Comparison of ENCODE assay signal across 18 cellular contexts in genomic region chr9:37761511-37761910, GRCh38. TPM values are rescaled to one million over a fixed set of nuclear protein-coding genes. Genes with fewer than 3 reads are reported as not detected.
DNase-seq lines count a peak whose midpoint lies in the region; ATAC-seq, FAIRE-seq and TF ChIP-seq lines count a peak whose summit lies in the region.
"Had no signal": no experiment of that assay in that cellular context is flagged by ENCODE, and none has a peak within 500 bp of the region (broad histone marks: within the 10 kb centered on the region; RNA-seq: fewer than 3 reads in every experiment).

No MANE protein-coding gene starts in this region.

- POLR2A ChIA-PET in A549 (lab: Yijun Ruan, JAX) = no interaction called here

- ATAC-seq in A549 = peak in 1 of 2 experiments; percentile 46; a peak in 3 of 6 replicates
- ATAC-seq in GM23338 = no peak
- no peak for ATAC-seq in HG02885 (IDR thresholded peaks at IDR 0.05; ENCODE audit: poor library complexity, unreplicated experiment)
- no peak for ATAC-seq in lower lobe of right lung
- no peak for ATAC-seq in GM21619 (IDR thresholded peaks at IDR 0.05; ENCODE audit: unreplicated experiment)
- ATAC-seq: activated CD8-positive, alpha-beta T cell treated with anti-CD3 and anti-CD28 coated beads, Interleukin-2, amount 10 ng/mL, durations not matched to agents 7 days and 5 days; stimulated activated naive CD8-positive, alpha-beta T cell treated with anti-CD3 and anti-CD28 coated beads, Interleukin-15, amount 100 ng/mL, for 72 hours had no signal

- H3K9me3 Mint-ChIP-seq in GM23338 = 0 out of 3 replicates have a peak, but pooled peaks cover 3% of the 10 kb centered on the region
- peaks cover 4% of the 10 kb centered on the region for H3K9me3 Mint-ChIP-seq in chondrocyte (ENCODE audit: low read depth)
- H3K9me3 Mint-ChIP-seq: CD8-positive, alpha-beta memory T cell; stimulated activated naive CD8-positive, alpha-beta T cell treated with anti-CD3 and anti-CD28 coated beads, Interleukin-15, amount 100 ng/mL, for 72 hours had no signal

- peak; percentile 43 for FAIRE-seq in A549 (lab: Jason Lieb, UNC)
- FAIRE-seq: colon had no signal

- H3K27me3 ChIP-seq in GM23338 (ENCODE audit: insufficient read depth) (no peaks in the 10 kb centered on the region), hepatocyte (no peaks in the 10 kb centered on the region), lower lobe of right lung (ENCODE audit: low read depth) (no peaks in the 10 kb centered on the region)
- H3K27me3 ChIP-seq: adrenal gland, right atrium auricular region had no signal

- H3K4me3 ChIP-seq in A549 (no peak overlapping the region), GM23338 (no peak overlapping the region), hepatocyte (no peak overlapping the region), lower lobe of right lung (no peak overlapping the region)
- H3K4me3 ChIP-seq: adrenal gland, right atrium auricular region had no signal

- no peak for TF ChIP-seq POLR2A in A549 (IDR thresholded peaks at IDR 0.05; ENCODE audit: low read length)

- H4K20me1 ChIP-seq in GM23338 (replicated peaks; ENCODE audit: insufficient read depth) = no peaks in the 10 kb centered on the region; the same call in none of the 2 replicates
- H4K20me1 ChIP-seq in hepatocyte (ENCODE audit: insufficient read depth, poor library complexity, severe bottlenecking) = no peaks in the 10 kb centered on the region

- H3K9me2 ChIP-seq in GM23338 (ENCODE audit: insufficient read depth) = no peaks in the 10 kb centered on the region
- no peaks in the 10 kb centered on the region for H3K9me2 ChIP-seq in hepatocyte (replicated peaks; ENCODE audit: insufficient read depth)

- H3K9me3 ChIP-seq in A549 = no peaks in the 10 kb centered on the region
- H3K9me3 ChIP-seq in hepatocyte (ENCODE audit: low read depth) = no peaks in the 10 kb centered on the region
- no peaks in the 10 kb centered on the region for H3K9me3 ChIP-seq in lower lobe of right lung
- H3K9me3 ChIP-seq: adrenal gland, right atrium auricular region had no signal

- TF ChIP-seq CTCF in A549 (IDR thresholded peaks at IDR 0.05) (no peak), GM23338 (conservative IDR thresholded peaks at IDR 0.05; ENCODE audit: low read depth in 2 of 2) (no peak), chondrocyte (IDR thresholded peaks at IDR 0.05) (no peak), hepatocyte (IDR thresholded peaks at IDR 0.05; ENCODE audit: poor library complexity) (no peak), lower lobe of right lung (IDR thresholded peaks at IDR 0.05) (no peak)

- H3K4me2 ChIP-seq in A549 = peak overlapping the region; percentile 10; the same call in 2 of the 3 replicates
- no peak overlapping the region for H3K4me2 ChIP-seq in GM23338
- no peak overlapping the region for H3K4me2 ChIP-seq in hepatocyte

- H3K27me3 Mint-ChIP-seq in GM23338 (ENCODE audit: insufficient read depth, low read depth, poor library complexity) (no peaks in the 10 kb centered on the region), chondrocyte (ENCODE audit: low read depth) (no peaks in the 10 kb centered on the region)
- H3K27me3 Mint-ChIP-seq: CD8-positive, alpha-beta memory T cell; stimulated activated naive CD8-positive, alpha-beta T cell treated with anti-CD3 and anti-CD28 coated beads, Interleukin-15, amount 100 ng/mL, for 72 hours had no signal

- H3F3A ChIP-seq in GM23338 (replicated peaks; ENCODE audit: low read depth) = no peaks in the 10 kb centered on the region

- no peak for TF ChIP-seq EP300 in A549 (IDR thresholded peaks at IDR 0.05)

- CTCF ChIA-PET in A549 (lab: Yijun Ruan, JAX) = no interaction called here

- H2AFZ ChIP-seq in GM23338 (no peak overlapping the region), hepatocyte (no peak overlapping the region)

- peaks cover 18% of the 10 kb centered on the region for H3K4me1 ChIP-seq in A549
- H3K4me1 ChIP-seq in GM23338 (ENCODE audit: insufficient read depth) = no peaks in the 10 kb centered on the region
- no peaks in the 10 kb centered on the region for H3K4me1 ChIP-seq in hepatocyte (ENCODE audit: insufficient read depth)
- no peaks in the 10 kb centered on the region for H3K4me1 ChIP-seq in lower lobe of right lung
- H3K4me1 ChIP-seq: adrenal gland, right atrium auricular region had no signal

- H3K27ac Mint-ChIP-seq in GM23338 (peak overlapping the region; percentile 61), chondrocyte (ENCODE audit: unreplicated experiment) (peak overlapping the region; percentile 64)
- H3K27ac Mint-ChIP-seq: activated CD8-positive, alpha-beta T cell treated with anti-CD3 and anti-CD28 coated beads, Interleukin-2, amount 10 ng/mL, durations not matched to agents 7 days and 5 days; stimulated activated naive CD8-positive, alpha-beta T cell treated with anti-CD3 and anti-CD28 coated beads, Interleukin-15, amount 100 ng/mL, for 72 hours had no signal

- intact Hi-C loops in lower lobe of right lung (cut with DNase I) = no loop called here

- WGBS in A549 (ENCODE audit: missing lambda C conversion rate) = 42% methylated on average over 3 of the region's 3 CpGs
- WGBS in hepatocyte (ENCODE audit: low lambda C conversion rate, missing lambda C conversion rate) = 86% methylated on average over 3 of the region's 3 CpGs

- H3K4me3 Mint-ChIP-seq in GM23338 = no peak overlapping the region
- no peak overlapping the region for H3K4me3 Mint-ChIP-seq in chondrocyte (ENCODE audit: unreplicated experiment)
- H3K4me3 Mint-ChIP-seq: activated CD8-positive, alpha-beta T cell treated with anti-CD3 and anti-CD28 coated beads, Interleukin-2, amount 10 ng/mL, durations not matched to agents 7 days and 5 days; activated T-helper 1 cell treated with anti-CD3 and anti-CD28 coated beads, Interleukin-12 subunit alpha, Interleukin-12 subunit beta, Interleukin-2, Interleukin-4 antibody, amounts not matched to agents 30 ng/mL and 10 ng/mL and 1 ng/mL, durations not matched to agents 14 hours and 24 hours and 36 hours; CD8-positive, alpha-beta memory T cell; stimulated activated naive CD8-positive, alpha-beta T cell treated with anti-CD3 and anti-CD28 coated beads, Interleukin-15, amount 100 ng/mL, for 72 hours had no signal

- DNase-seq in A549 (ENCODE audit: low read depth in 1 of 2, low spot score in 1 of 2) = no peak
- DNase-seq in GM23338 (ENCODE audit: low spot score) = no peak
- no peak for DNase-seq in chondrocyte (ENCODE audit: low spot score)
- DNase-seq in hepatocyte (ENCODE audit: low spot score) = no peak
- DNase-seq in NCI-H2081 treated with DMSO at 0.1 percent for 48 hours (lab: John Stamatoyannopoulos, UW) = no peak
- no peak for DNase-seq in lower lobe of right lung
- DNase-seq: activated CD8-positive, alpha-beta T cell treated with anti-CD3 and anti-CD28 coated beads, Interleukin-2, amount 10 ng/mL, durations not matched to agents 7 days and 5 days; adrenal gland; CD8-positive, alpha-beta memory T cell; erythroblast; NCI-H2029; NCI-H510A; stimulated activated naive CD8-positive, alpha-beta T cell treated with anti-CD3 and anti-CD28 coated beads, Interleukin-15, amount 100 ng/mL, for 72 hours had no signal

- H3K36me3 Mint-ChIP-seq in GM23338 (ENCODE audit: low read depth) (peaks cover 13% of the 10 kb centered on the region; the same call in 2 of the 3 replicates), chondrocyte (ENCODE audit: low read depth) (peaks cover 14% of the 10 kb centered on the region)

- no peaks in the 10 kb centered on the region for H3K79me2 ChIP-seq in GM23338 (replicated peaks; ENCODE audit: insufficient read depth)
- no peaks in the 10 kb centered on the region for H3K79me2 ChIP-seq in hepatocyte

- TF ChIP-seq RAD21 in A549 (conservative IDR thresholded peaks at IDR 0.05 in 1 of 2, IDR thresholded peaks at IDR 0.05 in 1 of 2) = no peak

- H3K36me3 ChIP-seq in GM23338 (ENCODE audit: insufficient read depth) (no peaks in the 10 kb centered on the region), hepatocyte (replicated peaks; ENCODE audit: insufficient read depth, low read depth) (no peaks in the 10 kb centered on the region), lower lobe of right lung (peaks cover 18% of the 10 kb centered on the region)

- H3K27ac ChIP-seq in A549 (peak overlapping the region in 1 of 2 experiments; percentile 18; a peak in 1 of 6 replicates), GM23338 (ENCODE audit: low read depth) (no peak overlapping the region), hepatocyte (peak overlapping the region; percentile 26), lower lobe of right lung (no peak overlapping the region)
- H3K27ac ChIP-seq: right atrium auricular region had no signal

- no peaks in the 10 kb centered on the region for H3K4me1 Mint-ChIP-seq in GM23338
- H3K4me1 Mint-ChIP-seq in chondrocyte (ENCODE audit: low read depth) = peaks cover 10% of the 10 kb centered on the region

RNA-seq across cellular contexts. Expression of gene TRMT10B, which starts 7.9 kb away (rescaled TPM):
- 8.9 and 10.1 TPM in 2 replicates for polyA plus RNA-seq in A549 (2011; rRNA removed)
- 3.6 and 4.0 TPM in 2 replicates for polyA plus RNA-seq in A549 (2012; cell fraction: cytosol; rRNA removed)
- 1.6 and 2.1 TPM in 2 replicates for polyA plus RNA-seq in A549 (2012; cell fraction: nucleus; rRNA removed)
- 6.3 to 6.9 TPM (median 6.5 TPM) in 3 replicates for polyA plus RNA-seq in A549 (2017; fragmentation: RNase III; extraction: RNeasy Plus Mini Kit Qiagen cat#74134 plus additional on column Dnase treatment)
- 2.2 and 4.2 TPM in 2 replicates for polyA minus RNA-seq in A549 (2011; rRNA and poly(A)+ RNA removed)
- total RNA-seq in GM23338 (2014; rRNA removed; shearing (Covaris generic)) = 3.1 and 3.4 TPM in 2 replicates
- 10.8 and 12.2 TPM in 2 replicates for polyA plus RNA-seq in GM23338 (2016; fragmentation: Nextera tagmentation; extraction: Ambion mirVana)
- 4.8 to 5.7 TPM (median 5.2 TPM) in 3 replicates for total RNA-seq in chondrocyte
- total RNA-seq in hepatocyte = 3.0 and 5.2 TPM in 2 replicates
- polyA plus RNA-seq in hepatocyte = 4.1 and 4.8 TPM in 2 replicates
- 8.8 TPM for total RNA-seq in lower lobe of right lung

RNA-seq across cellular contexts. Expression of gene EXOSC3, which starts 23.4 kb away (rescaled TPM):
- 40.7 and 63.2 TPM in 2 replicates for polyA plus RNA-seq in A549 (2011; rRNA removed)
- polyA plus RNA-seq in A549 (2012; cell fraction: cytosol; rRNA removed) = 79.6 and 87.2 TPM in 2 replicates
- 43.8 and 66.7 TPM in 2 replicates for polyA plus RNA-seq in A549 (2012; cell fraction: nucleus; rRNA removed)
- polyA plus RNA-seq in A549 (2017; fragmentation: RNase III; extraction: RNeasy Plus Mini Kit Qiagen cat#74134 plus additional on column Dnase treatment) = 72.2 to 77.1 TPM (median 72.4 TPM) in 3 replicates
- 22.9 and 23.8 TPM in 2 replicates for polyA minus RNA-seq in A549 (2011; rRNA and poly(A)+ RNA removed)
- total RNA-seq in GM23338 (2014; rRNA removed; shearing (Covaris generic)) = 59.9 and 62.3 TPM in 2 replicates
- 143 and 149 TPM in 2 replicates for polyA plus RNA-seq in GM23338 (2016; fragmentation: Nextera tagmentation; extraction: Ambion mirVana)
- total RNA-seq in chondrocyte = 22.8 to 30.2 TPM (median 23.8 TPM) in 3 replicates
- total RNA-seq in hepatocyte = 25.4 and 28.5 TPM in 2 replicates
- polyA plus RNA-seq in hepatocyte = 43.1 and 48.1 TPM in 2 replicates
- total RNA-seq in lower lobe of right lung = 34.6 TPM

RNA-seq across cellular contexts. Expression of gene DCAF10, which starts 39.1 kb away (rescaled TPM):
- 25.8 and 33.1 TPM in 2 replicates for polyA plus RNA-seq in A549 (2011; rRNA removed)
- polyA plus RNA-seq in A549 (2012; cell fraction: cytosol; rRNA removed) = 5.4 and 7.3 TPM in 2 replicates
- polyA plus RNA-seq in A549 (2012; cell fraction: nucleus; rRNA removed) = 3.8 and 4.1 TPM in 2 replicates
- 10.9 to 12.4 TPM (median 11.5 TPM) in 3 replicates for polyA plus RNA-seq in A549 (2017; fragmentation: RNase III; extraction: RNeasy Plus Mini Kit Qiagen cat#74134 plus additional on column Dnase treatment)
- polyA minus RNA-seq in A549 (2011; rRNA and poly(A)+ RNA removed) = 39.3 and 39.9 TPM in 2 replicates
- total RNA-seq in GM23338 (2014; rRNA removed; shearing (Covaris generic)) = 11.5 and 14.3 TPM in 2 replicates
- polyA plus RNA-seq in GM23338 (2016; fragmentation: Nextera tagmentation; extraction: Ambion mirVana) = 6.2 and 6.6 TPM in 2 replicates
- 29.5 to 32.2 TPM (median 31.4 TPM) in 3 replicates for total RNA-seq in chondrocyte
- 23.9 and 38.7 TPM in 2 replicates for total RNA-seq in hepatocyte
- polyA plus RNA-seq in hepatocyte = 24.4 and 29.2 TPM in 2 replicates
- total RNA-seq in lower lobe of right lung = 24.1 TPM
